Comparison of ENCODE assay signal across 8 cellular contexts in the genomic region with DNA sequence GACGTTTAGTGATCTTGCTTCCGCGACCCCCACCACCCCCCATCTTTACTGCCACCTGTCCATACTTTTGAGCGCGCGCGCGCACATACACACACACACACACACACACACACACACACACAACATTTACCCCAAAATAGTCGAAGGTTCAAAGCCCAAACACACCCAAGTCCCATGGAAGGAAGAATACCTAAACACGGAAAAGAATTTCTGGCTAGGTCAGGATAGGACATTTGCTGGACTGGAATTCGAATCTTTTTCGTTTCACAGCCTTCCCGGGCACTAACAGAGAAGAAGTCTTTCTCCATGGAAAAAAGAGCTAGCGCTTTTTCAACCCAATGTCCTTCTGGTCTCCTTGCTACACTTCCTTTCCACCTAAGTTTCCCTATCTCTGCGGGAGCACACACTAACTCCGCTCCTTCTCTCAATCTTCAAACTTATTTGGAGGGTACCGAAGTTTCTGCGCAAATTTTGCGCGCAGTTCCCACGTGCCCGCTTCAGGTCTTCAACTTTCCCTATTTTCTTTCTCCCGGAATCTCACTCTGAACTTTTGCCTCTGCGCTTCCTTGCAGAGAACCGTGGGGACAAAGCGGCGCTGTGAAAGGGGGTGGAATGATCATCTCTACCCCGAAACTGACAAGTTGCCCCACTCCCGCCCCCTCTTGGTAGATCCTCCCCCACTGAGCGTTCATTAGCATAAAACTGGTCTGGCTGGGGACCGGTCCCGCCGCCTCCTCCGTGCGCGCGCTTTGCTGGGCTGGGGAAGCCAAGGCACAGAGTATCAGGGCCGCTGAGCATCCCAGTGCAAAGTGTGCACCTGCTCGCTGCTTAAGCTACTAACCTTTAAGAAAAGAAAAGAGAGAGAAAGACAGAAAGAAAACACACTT. TPM values are rescaled to one million over a fixed set of nuclear protein-coding genes. Genes with fewer than 3 reads are reported as not detected.
DNase-seq lines count a peak whose midpoint lies in the region; ATAC-seq and TF ChIP-seq lines count a peak whose summit lies in the region.

No MANE protein-coding gene starts in this region.

- H3K36me3 ChIP-seq in Peyer's patch, result no peaks in the 10 kb centered on the region
- H3K36me3 ChIP-seq in endocrine pancreas (ENCODE audit: control insufficient read depth, insufficient read depth, low read length), result no peaks in the 10 kb centered on the region
- no peaks in the 10 kb centered on the region for H3K36me3 ChIP-seq in mucosa of stomach (ENCODE audit: control insufficient read depth, insufficient read depth, low read length)

- H3K4me1 ChIP-seq in Peyer's patch (no peaks in the 10 kb centered on the region), endocrine pancreas (ENCODE audit: control insufficient read depth, insufficient read depth, low read length) (peaks cover 27% of the 10 kb centered on the region), mucosa of stomach (ENCODE audit: control insufficient read depth, insufficient read depth, low read length) (peaks cover 7% of the 10 kb centered on the region)

- peak in 2 of 6 experiments; percentile 4 to 6 for TF ChIP-seq CTCF in Peyer's patch (IDR thresholded peaks at IDR 0.05)

- DNase-seq in NCI-H1436 (lab: John Stamatoyannopoulos, UW), result peak; percentile 56
- DNase-seq in NCI-H1436 treated with DMSO at 0.1 percent for 48 hours (lab: John Stamatoyannopoulos, UW), result no peak
- DNase-seq in Peyer's patch, result peak in 2 of 3 donors; percentile 89
- DNase-seq in LoVo (ENCODE audit: low spot score), result no peak
- no peak for DNase-seq in KG1 (lab: John Stamatoyannopoulos, UW)

- H3K4me3 ChIP-seq in Peyer's patch (peak overlapping the region; percentile 45 to 94 (median 70)), endocrine pancreas (ENCODE audit: control insufficient read depth, insufficient read depth, low read length) (peak overlapping the region; percentile 95), mucosa of stomach (ENCODE audit: low read length) (no peak overlapping the region)

- H3K27me3 ChIP-seq in Peyer's patch (no peaks in the 10 kb centered on the region), endocrine pancreas (ENCODE audit: control insufficient read depth, insufficient read depth, low read length) (no peaks in the 10 kb centered on the region), mucosa of stomach (ENCODE audit: control insufficient read depth, insufficient read depth, low read length) (peaks cover 46% of the 10 kb centered on the region)

- H3K9ac ChIP-seq in endocrine pancreas (ENCODE audit: control insufficient read depth, insufficient read depth, low read length), result peak overlapping the region; percentile 90
- peak overlapping the region; percentile 51 for H3K9ac ChIP-seq in mucosa of stomach (ENCODE audit: low read length)

- no peak for ATAC-seq in GM19328 (IDR thresholded peaks at IDR 0.05; ENCODE audit: unreplicated experiment)

- H3K27ac ChIP-seq in Peyer's patch, result peak overlapping the region; percentile 38 to 92 (median 82)

- TF ChIP-seq POLR2A in Peyer's patch (IDR thresholded peaks at IDR 0.05), result peak; percentile 41 to 70

- peaks cover 0 to 5% (median 0%) of the 10 kb centered on the region in 4 donors for H3K9me3 ChIP-seq in Peyer's patch
- no peaks in the 10 kb centered on the region for H3K9me3 ChIP-seq in endocrine pancreas (ENCODE audit: control insufficient read depth, low read length)
- no peaks in the 10 kb centered on the region for H3K9me3 ChIP-seq in mucosa of stomach (ENCODE audit: control insufficient read depth, low read length)

RNA-seq across cellular contexts. Expression of gene DACH1, which starts 2.7 kb away (rescaled TPM):
- total RNA-seq in Peyer's patch, result 10 to 100 TPM; 15.2 to 63.5 (median 24.4) TPM

Comparison
In these comparisons a context has a peak if more than half of its experiments do, and no peak if none do; other contexts are left out.
1. DNase-seq: peak in NCI-H1436 (single experiment) and Peyer's patch (2 of 3); none in NCI-H1436 treated with DMSO at 0.1 percent for 48 hours (single experiment), LoVo (single experiment) and KG1 (single experiment).